15 cellular contexts compared by ENCODE assay signal in genomic region chr15:63856711-63857458, GRCh38. TPM values are rescaled to one million over a fixed set of nuclear protein-coding genes. Genes with fewer than 3 reads are reported as not detected.
DNase-seq lines count a peak whose midpoint lies in the region; ATAC-seq and TF ChIP-seq lines count a peak whose summit lies in the region.
"Had no signal": no experiment of that assay in that cellular context is flagged by ENCODE, and none has a peak within 500 bp of the region (broad histone marks: within the 10 kb centered on the region; RNA-seq: fewer than 3 reads in every experiment).

No MANE protein-coding gene starts in this region.

- H3K4me3 ChIP-seq in epithelial cell of esophagus (ENCODE audit: low read length) (no peak overlapping the region), trophoblast cell (ENCODE audit: low read depth, low read length) (no peak overlapping the region)
- H3K4me3 ChIP-seq: thoracic aorta had no signal

- H3K4me1 ChIP-seq in trophoblast cell (ENCODE audit: control insufficient read depth in 1 of 2, insufficient read depth in 2 of 2, low read length in 2 of 2), result peaks cover 11 to 22% of the 10 kb centered on the region in 2 experiments

- H2BK120ac ChIP-seq in trophoblast cell (ENCODE audit: insufficient read depth, low read length, poor library complexity), result peak overlapping the region; percentile 71

- H3K79me1 ChIP-seq in trophoblast cell (ENCODE audit: low read length), result peaks cover 38% of the 10 kb centered on the region

- no peaks in the 10 kb centered on the region for H3K27me3 ChIP-seq in trophoblast cell (ENCODE audit: insufficient read depth, low read length)

- H3K9me3 ChIP-seq in trophoblast cell (ENCODE audit: insufficient read depth, low read depth, low read length), result no peaks in the 10 kb centered on the region
- H3K9me3 ChIP-seq: thoracic aorta had no signal

- no peak overlapping the region for H3K23ac ChIP-seq in trophoblast cell (ENCODE audit: low read length)

- no peak for TF ChIP-seq CTCF in epithelial cell of esophagus (IDR thresholded peaks at IDR 0.05; ENCODE audit: insufficient read depth, low read depth, low read length, missing control alignments)

- WGBS in trophoblast cell (ENCODE audit: extremely low coverage, insufficient coverage, insufficient read length), result no CpG with 5 or more reads among the region's 4 CpGs

- no peaks in the 10 kb centered on the region for H3K36me3 ChIP-seq in trophoblast cell (ENCODE audit: control insufficient read depth in 1 of 2, insufficient read depth in 2 of 2, low read length in 2 of 2)
- H3K36me3 ChIP-seq: thoracic aorta had no signal

- peak; percentile 65 for DNase-seq in DMS 273 (lab: John Stamatoyannopoulos, UW; ENCODE audit: unreplicated experiment)
- no peak for DNase-seq in DMS 273 treated with DMSO at 0.1 percent for 48 hours (lab: John Stamatoyannopoulos, UW)
- peak; percentile 82 for DNase-seq in RPMI7951 (ENCODE audit: low read depth)
- DNase-seq in epithelial cell of esophagus (ENCODE audit: low read depth), result peak; percentile 40
- DNase-seq in trophoblast cell, result peak; percentile 94 to 99
- no peak for DNase-seq in NCI-H2171 (lab: John Stamatoyannopoulos, UW)
- DNase-seq: activated CD4-positive, alpha-beta memory T cell treated with anti-CD3 and anti-CD28 coated beads, Interleukin-2, amount 10 ng/mL, durations not matched to agents 7 days and 5 days; activated naive CD8-positive, alpha-beta T cell treated with anti-CD3 and anti-CD28 coated beads, Interleukin-2, amount 10 ng/mL, durations not matched to agents 7 days and 5 days; effector memory CD4-positive, alpha-beta T cell; NCI-H187 treated with DMSO at 0.1 percent for 48 hours had no signal

- no peak overlapping the region for H2AK5ac ChIP-seq in trophoblast cell (ENCODE audit: low read length)

- H2BK5ac ChIP-seq in trophoblast cell (ENCODE audit: low read depth, low read length, poor library complexity), result peak overlapping the region; percentile 92

- no peak overlapping the region for H4K12ac ChIP-seq in trophoblast cell (ENCODE audit: low read depth, low read length)

- H3K4me2 ChIP-seq in trophoblast cell (ENCODE audit: low read length), result peak overlapping the region; percentile 37

- no peak overlapping the region for H3K9ac ChIP-seq in trophoblast cell (ENCODE audit: low read length)

- H3K14ac ChIP-seq in trophoblast cell (ENCODE audit: low read length), result peak overlapping the region; percentile 43

- no peak overlapping the region for H3K4ac ChIP-seq in trophoblast cell (ENCODE audit: low read depth, low read length)

- no peak overlapping the region for H4K8ac ChIP-seq in trophoblast cell (ENCODE audit: low read depth, low read length)

- peak overlapping the region; percentile 28 for H4K91ac ChIP-seq in trophoblast cell (ENCODE audit: low read depth, low read length)

- H2AFZ ChIP-seq in trophoblast cell (ENCODE audit: insufficient read depth, low read length, poor library complexity), result no peak overlapping the region

- H3K79me2 ChIP-seq in trophoblast cell (ENCODE audit: control insufficient read depth, insufficient read depth, low read length, poor library complexity), result no peaks in the 10 kb centered on the region

- peak overlapping the region; percentile 37 for H2BK12ac ChIP-seq in trophoblast cell (ENCODE audit: low read length)

- peak overlapping the region; percentile 97 for H3K27ac ChIP-seq in trophoblast cell (ENCODE audit: low read depth, low read length)
- H3K27ac ChIP-seq: 22Rv1, thoracic aorta had no signal

- H3K18ac ChIP-seq in trophoblast cell (ENCODE audit: low read length), result no peak overlapping the region

- no peak for ATAC-seq in HG03520 (IDR thresholded peaks at IDR 0.05; ENCODE audit: unreplicated experiment)
- no peak for ATAC-seq in GM18909 (IDR thresholded peaks at IDR 0.05; ENCODE audit: poor library complexity, unreplicated experiment)
- ATAC-seq: HCT116 had no signal

RNA-seq across cellular contexts. Expression of gene HERC1, which starts 23.1 kb away (rescaled TPM):
- 39.5 and 45.9 TPM in 2 replicates for total RNA-seq in RPMI7951 (2014; rRNA removed; shearing (Covaris generic))
- 29.8 and 34.2 TPM in 2 replicates for polyA plus RNA-seq in trophoblast cell (2013)

Comparison
In these comparisons a context has a peak if more than half of its experiments do, and no peak if none do; other contexts are left out.
1. DNase-seq: peak in DMS 273 (single experiment), RPMI7951 (single experiment), epithelial cell of esophagus (single experiment) and trophoblast cell (2 of 2); none in DMS 273 treated with DMSO at 0.1 percent for 48 hours (single experiment) and NCI-H2171 (single experiment).